In the genomic region with DNA sequence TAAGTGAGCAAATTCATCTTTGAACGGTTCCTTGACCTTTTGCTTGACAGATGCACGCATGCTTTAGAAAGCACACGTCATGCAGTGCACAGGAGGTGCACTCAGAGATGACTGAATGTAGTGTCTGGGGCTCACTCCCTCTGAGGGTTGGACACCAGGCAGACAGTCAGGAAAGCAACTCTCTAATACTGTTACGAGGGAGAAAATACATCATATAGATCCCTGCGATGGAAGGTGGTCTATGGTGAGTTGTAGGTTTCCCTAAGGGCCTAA, we compare ENCODE assay signal across 1 cellular context.
TF ChIP-seq lines count a peak whose summit lies in the region.

No MANE protein-coding gene starts in this region.

TF ChIP-seq in IMR-90, 13 proteins besides CTCF, POLR2A, EP300 and RAD21:
- no peak for TF ChIP-seq FOS (IDR thresholded peaks at IDR 0.05; ENCODE audit: low read depth, low read length)
- TF ChIP-seq BHLHE40 (IDR thresholded peaks at IDR 0.05; ENCODE audit: low read depth, low read length), result no peak
- no peak for TF ChIP-seq RCOR1 (IDR thresholded peaks at IDR 0.05; ENCODE audit: insufficient replicate concordance, low read length)
- no peak for TF ChIP-seq CHD1 (IDR thresholded peaks at IDR 0.05; ENCODE audit: low read depth, low read length)
- TF ChIP-seq MXI1 (IDR thresholded peaks at IDR 0.05; ENCODE audit: borderline replicate concordance, low read depth, low read length), result no peak
- no peak for TF ChIP-seq MAFK (IDR thresholded peaks at IDR 0.05; ENCODE audit: low read depth, low read length)
- no peak for TF ChIP-seq NFE2L2 (IDR thresholded peaks at IDR 0.05; ENCODE audit: low read depth, low read length)
- TF ChIP-seq MAZ (IDR thresholded peaks at IDR 0.05; ENCODE audit: borderline replicate concordance, low read depth, low read length), result no peak
- TF ChIP-seq, protein P1, sequence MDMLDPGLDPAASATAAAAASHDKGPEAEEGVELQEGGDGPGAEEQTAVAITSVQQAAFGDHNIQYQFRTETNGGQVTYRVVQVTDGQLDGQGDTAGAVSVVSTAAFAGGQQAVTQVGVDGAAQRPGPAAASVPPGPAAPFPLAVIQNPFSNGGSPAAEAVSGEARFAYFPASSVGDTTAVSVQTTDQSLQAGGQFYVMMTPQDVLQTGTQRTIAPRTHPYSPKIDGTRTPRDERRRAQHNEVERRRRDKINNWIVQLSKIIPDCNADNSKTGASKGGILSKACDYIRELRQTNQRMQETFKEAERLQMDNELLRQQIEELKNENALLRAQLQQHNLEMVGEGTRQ (IDR thresholded peaks at IDR 0.05; ENCODE audit: low read depth, low read length), result no peak
- no peak for TF ChIP-seq CEBPB (IDR thresholded peaks at IDR 0.05; ENCODE audit: low read depth, low read length)
- no peak for TF ChIP-seq RFX5 (IDR thresholded peaks at IDR 0.05; ENCODE audit: low read depth, low read length)
- TF ChIP-seq SMC3 (IDR thresholded peaks at IDR 0.05; ENCODE audit: low read depth, low read length), result no peak
- TF ChIP-seq, protein P2, sequence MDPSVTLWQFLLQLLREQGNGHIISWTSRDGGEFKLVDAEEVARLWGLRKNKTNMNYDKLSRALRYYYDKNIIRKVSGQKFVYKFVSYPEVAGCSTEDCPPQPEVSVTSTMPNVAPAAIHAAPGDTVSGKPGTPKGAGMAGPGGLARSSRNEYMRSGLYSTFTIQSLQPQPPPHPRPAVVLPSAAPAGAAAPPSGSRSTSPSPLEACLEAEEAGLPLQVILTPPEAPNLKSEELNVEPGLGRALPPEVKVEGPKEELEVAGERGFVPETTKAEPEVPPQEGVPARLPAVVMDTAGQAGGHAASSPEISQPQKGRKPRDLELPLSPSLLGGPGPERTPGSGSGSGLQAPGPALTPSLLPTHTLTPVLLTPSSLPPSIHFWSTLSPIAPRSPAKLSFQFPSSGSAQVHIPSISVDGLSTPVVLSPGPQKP (IDR thresholded peaks at IDR 0.05; ENCODE audit: borderline replicate concordance, low read depth, low read length), result no peak
